In genomic region chr6:136640132-136640915, GRCh38 we compare ENCODE assay signal across 16 cellular contexts.
DNase-seq lines count a peak whose midpoint lies in the region; ATAC-seq, FAIRE-seq and TF ChIP-seq lines count a peak whose summit lies in the region.
"Had no signal": no experiment of that assay in that cellular context is flagged by ENCODE, and none has a peak within 500 bp of the region (broad histone marks: within the 10 kb centered on the region; RNA-seq: fewer than 3 reads in every experiment).

No MANE protein-coding gene starts in this region.

- H3K27me3 Mint-ChIP-seq in activated CD4-positive, alpha-beta T cell treated with anti-CD3 and anti-CD28 coated beads, Interleukin-2, amount 10 ng/mL, durations not matched to agents 7 days and 5 days: no peaks in the 10 kb centered on the region

- no peak overlapping the region for H3K4me3 Mint-ChIP-seq in activated CD4-positive, alpha-beta T cell treated with anti-CD3 and anti-CD28 coated beads, Interleukin-2, amount 10 ng/mL, durations not matched to agents 7 days and 5 days

- ATAC-seq in GM18519 (IDR thresholded peaks at IDR 0.05; ENCODE audit: low FRiP score, unreplicated experiment): no peak
- ATAC-seq: A549, HCT116 had no signal

- POLR2A ChIA-PET in activated CD4-positive, alpha-beta T cell treated with anti-CD3 and anti-CD28 coated beads, Interleukin-2, amount 10 ng/mL, durations not matched to agents 7 days and 5 days (lab: Charles Lee): no interaction called here

- no peak for DNase-seq in activated CD4-positive, alpha-beta T cell treated with anti-CD3 and anti-CD28 coated beads, Interleukin-2, amount 10 ng/mL, durations not matched to agents 7 days and 5 days
- no peak for DNase-seq in activated CD4-positive, alpha-beta T cell treated with anti-CD3 and anti-CD28 coated beads for 4 hours
- peak; percentile 96 for DNase-seq in amniotic epithelial cell (ENCODE audit: low read depth)
- DNase-seq in fibroblast of villous mesenchyme (ENCODE audit: low read depth): peak; percentile 85
- DNase-seq in NOMO-1 treated with DMSO at 0.1 percent for 48 hours (lab: John Stamatoyannopoulos, UW; ENCODE audit: unreplicated experiment): no peak
- no peak for DNase-seq in urothelium cell line (ENCODE audit: low spot score)
- DNase-seq: COR-L47, MM.1S, SK-N-SH had no signal

- H3K36me3 Mint-ChIP-seq in activated CD4-positive, alpha-beta T cell treated with anti-CD3 and anti-CD28 coated beads, Interleukin-2, amount 10 ng/mL, durations not matched to agents 7 days and 5 days (ENCODE audit: low read depth): peaks cover 25% of the 10 kb centered on the region

- H3K27me3 ChIP-seq in subcutaneous abdominal adipose tissue (ENCODE audit: control insufficient read depth in 5 of 5, insufficient read depth in 4 of 5, low read length in 5 of 5): no peaks in the 10 kb centered on the region
- H3K27me3 ChIP-seq: cardiac muscle cell had no signal

- peaks cover 0 to 25% (median 18%) of the 10 kb centered on the region in 5 donors for H3K4me1 ChIP-seq in subcutaneous abdominal adipose tissue (ENCODE audit: control insufficient read depth in 5 of 5, insufficient read depth in 5 of 5, low read length in 5 of 5)

- peaks cover 4% of the 10 kb centered on the region for H3K4me1 Mint-ChIP-seq in activated CD4-positive, alpha-beta T cell treated with anti-CD3 and anti-CD28 coated beads, Interleukin-2, amount 10 ng/mL, durations not matched to agents 7 days and 5 days

- TF ChIP-seq CTCF in fibroblast of villous mesenchyme (IDR thresholded peaks at IDR 0.05; ENCODE audit: insufficient read depth, low read depth, low read length): no peak

- CTCF ChIA-PET in activated CD4-positive, alpha-beta T cell treated with anti-CD3 and anti-CD28 coated beads, Interleukin-2, amount 10 ng/mL, durations not matched to agents 7 days and 5 days (lab: Charles Lee): interaction anchor here (0.7 to 9.1 kb wide), 5 partner anchors 9 to 155 kb away, joined by 3 to 218 read pairs (median 3); partner anchors contain the start of gene MAP3K5

- H3K36me3 ChIP-seq in subcutaneous abdominal adipose tissue (ENCODE audit: control insufficient read depth in 5 of 5, insufficient read depth in 5 of 5, low read length in 5 of 5): peaks cover 7 to 21% (median 14%) of the 10 kb centered on the region in 5 donors
- H3K36me3 ChIP-seq: cardiac muscle cell had no signal

- FAIRE-seq in urothelium cell line (lab: Jason Lieb, UNC): no peak
- FAIRE-seq: A549 had no signal

- peak overlapping the region; percentile 28 for H3K27ac Mint-ChIP-seq in activated CD4-positive, alpha-beta T cell treated with anti-CD3 and anti-CD28 coated beads, Interleukin-2, amount 10 ng/mL, durations not matched to agents 7 days and 5 days

- H3K4me3 ChIP-seq in fibroblast of villous mesenchyme (ENCODE audit: low read depth, low read length) (no peak overlapping the region), subcutaneous abdominal adipose tissue (ENCODE audit: low read depth in 1 of 5, low read length in 5 of 5) (no peak overlapping the region)
- H3K4me3 ChIP-seq: A549, cardiac muscle cell, skin epidermis had no signal

- H3K9ac ChIP-seq in subcutaneous abdominal adipose tissue (ENCODE audit: low read length in 5 of 5): no peak overlapping the region
- H3K9ac ChIP-seq: SK-N-SH had no signal

- H3K9me3 ChIP-seq in subcutaneous abdominal adipose tissue (ENCODE audit: control insufficient read depth in 5 of 5, low read length in 5 of 5): no peaks in the 10 kb centered on the region
- H3K9me3 ChIP-seq: A549, SK-N-SH had no signal

- no peaks in the 10 kb centered on the region for H3K9me3 Mint-ChIP-seq in activated CD4-positive, alpha-beta T cell treated with anti-CD3 and anti-CD28 coated beads, Interleukin-2, amount 10 ng/mL, durations not matched to agents 7 days and 5 days

- peak overlapping the region; percentile 82 for H3K27ac ChIP-seq in subcutaneous abdominal adipose tissue (ENCODE audit: low read depth, low read length)
- H3K27ac ChIP-seq: A549, cardiac muscle cell, HL-60, skin epidermis had no signal

Comparison
In these comparisons a context has a peak if more than half of its experiments do, and no peak if none do; other contexts are left out.
1. DNase-seq: peak in amniotic epithelial cell (single experiment) and fibroblast of villous mesenchyme (single experiment); none in activated CD4-positive, alpha-beta T cell treated with anti-CD3 and anti-CD28 coated beads, Interleukin-2, amount 10 ng/mL, durations not matched to agents 7 days and 5 days (single experiment), activated CD4-positive, alpha-beta T cell treated with anti-CD3 and anti-CD28 coated beads for 4 hours (0 of 2), NOMO-1 treated with DMSO at 0.1 percent for 48 hours (single experiment) and urothelium cell line (single experiment).